ENCODE assay signal across 1 cellular context in the genomic region with DNA sequence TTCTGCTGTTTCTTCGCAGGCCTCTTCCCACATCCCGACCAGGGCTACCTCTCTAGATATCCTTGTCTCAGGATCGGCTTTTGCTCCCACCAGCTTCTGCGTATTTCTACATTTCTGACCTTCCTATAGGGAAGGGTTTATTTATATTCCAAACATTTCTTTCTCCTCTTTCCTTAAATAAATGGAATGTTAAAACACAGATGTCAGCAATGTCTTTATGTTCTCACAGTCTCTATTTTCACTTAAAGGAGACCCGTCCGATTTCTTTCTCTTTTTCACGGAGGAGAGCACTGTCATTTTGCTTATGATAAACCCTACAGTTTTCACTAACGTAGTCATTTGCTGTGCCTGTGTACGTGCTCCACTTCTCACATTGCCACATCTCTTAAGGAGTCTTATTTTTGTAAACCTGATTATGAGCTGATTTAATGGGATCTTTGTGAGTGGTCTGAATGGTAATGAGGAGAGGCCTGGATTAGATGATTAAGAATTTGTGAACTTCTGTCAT.
TF ChIP-seq lines count a peak whose summit lies in the region.

No MANE protein-coding gene starts in this region.

TF ChIP-seq in A549, 52 proteins besides CTCF, POLR2A, EP300 and RAD21 (continued from another document):
- TF ChIP-seq REST (IDR thresholded peaks at IDR 0.05): no peak
- no peak for TF ChIP-seq HOXB5 (CRISPR knock-in tag; IDR thresholded peaks at IDR 0.05)
- no peak for TF ChIP-seq MYC (IDR thresholded peaks at IDR 0.05; ENCODE audit: borderline replicate concordance, low read length)
- no peak for TF ChIP-seq PBX3 (IDR thresholded peaks at IDR 0.05)
- TF ChIP-seq ZC3H11A (IDR thresholded peaks at IDR 0.05): no peak
